1 cellular context compared by ENCODE assay signal in genomic region chr21:32993894-32994293, GRCh38.
TF ChIP-seq lines count a peak whose summit lies in the region.

No MANE protein-coding gene starts in this region.

TF ChIP-seq in H1, 55 proteins besides CTCF, POLR2A, EP300 and RAD21:
- no peak for TF ChIP-seq KDM4A (IDR thresholded peaks at IDR 0.05; ENCODE audit: low read depth, low read length, severe bottlenecking)
- no peak for TF ChIP-seq RXRA (IDR thresholded peaks at IDR 0.05; ENCODE audit: insufficient read depth, low read depth, low read length)
- TF ChIP-seq YY1 (IDR thresholded peaks at IDR 0.05; ENCODE audit: low read depth, low read length): no peak
- TF ChIP-seq ATF3 (IDR thresholded peaks at IDR 0.05; ENCODE audit: insufficient read depth, low read depth, low read length): no peak
- TF ChIP-seq EGR1 (IDR thresholded peaks at IDR 0.05; ENCODE audit: borderline replicate concordance, low read depth, low read length): no peak
- no peak for TF ChIP-seq KDM1A (IDR thresholded peaks at IDR 0.05; ENCODE audit: borderline replicate concordance, low read length)
TF ChIP-seq in H1: peak in this region for 0.
